9 cellular contexts compared by ENCODE assay signal in genomic region chr3:55482496-55483195, GRCh38. TPM values are rescaled to one million over a fixed set of nuclear protein-coding genes. Genes with fewer than 3 reads are reported as not detected.
A peak's percentile ranks its signal among the peaks of the same experiment; 100 is the strongest.
DNase-seq lines count a peak whose midpoint lies in the region; ATAC-seq and TF ChIP-seq lines count a peak whose summit lies in the region.
"Had no signal": no experiment of that assay in that cellular context is flagged by ENCODE, and none has a peak within 500 bp of the region (broad histone marks: within the 10 kb centered on the region; RNA-seq: fewer than 3 reads in every experiment).

No MANE protein-coding gene starts in this region.

- no peaks in the 10 kb centered on the region for H3K36me3 Mint-ChIP-seq in activated CD4-positive, alpha-beta T cell treated with anti-CD3 and anti-CD28 coated beads, Interleukin-2, amount 10 ng/mL, durations not matched to agents 7 days and 5 days (ENCODE audit: low read depth)
- H3K36me3 Mint-ChIP-seq in mesothelial cell of epicardium (peaks cover 7% of the 10 kb centered on the region), type B pancreatic cell (peaks cover 46% of the 10 kb centered on the region)

- H3K27me3 Mint-ChIP-seq in activated CD4-positive, alpha-beta T cell treated with anti-CD3 and anti-CD28 coated beads, Interleukin-2, amount 10 ng/mL, durations not matched to agents 7 days and 5 days: peaks cover 86% of the 10 kb centered on the region
- H3K27me3 Mint-ChIP-seq in mesothelial cell of epicardium (ENCODE audit: low read depth) (peaks cover 21% of the 10 kb centered on the region), type B pancreatic cell (peaks cover 57% of the 10 kb centered on the region)

- CTCF ChIA-PET in activated CD4-positive, alpha-beta T cell treated with anti-CD3 and anti-CD28 coated beads, Interleukin-2, amount 10 ng/mL, durations not matched to agents 7 days and 5 days (lab: Charles Lee): no interaction called here

- H3K9me3 Mint-ChIP-seq in activated CD4-positive, alpha-beta T cell treated with anti-CD3 and anti-CD28 coated beads, Interleukin-2, amount 10 ng/mL, durations not matched to agents 7 days and 5 days: no peaks in the 10 kb centered on the region
- H3K9me3 Mint-ChIP-seq in mesothelial cell of epicardium (no peaks in the 10 kb centered on the region), type B pancreatic cell (no peaks in the 10 kb centered on the region)

- TF ChIP-seq CTCF in mesothelial cell of epicardium (IDR thresholded peaks at IDR 0.05; ENCODE audit: unreplicated experiment) (no peak), type B pancreatic cell (conservative IDR thresholded peaks at IDR 0.05) (no peak)

- no peak for ATAC-seq in HG03432 (IDR thresholded peaks at IDR 0.05; ENCODE audit: unreplicated experiment)

- DNase-seq in activated CD4-positive, alpha-beta T cell treated with anti-CD3 and anti-CD28 coated beads for 48 hours: peak; percentile 13
- no peak for DNase-seq in activated CD4-positive, alpha-beta T cell treated with anti-CD3 and anti-CD28 coated beads, Interleukin-2, amount 10 ng/mL, durations not matched to agents 7 days and 5 days
- DNase-seq in ecto neural progenitor cell (ENCODE audit: low spot score) (peak; percentile 63), mesothelial cell of epicardium (ENCODE audit: low spot score in 2 of 2, unreplicated experiment in 2 of 2) (peak in 1 of 2 experiments; percentile 59), type B pancreatic cell (ENCODE audit: extremely low spot score, unreplicated experiment) (no peak), HuH-7.5 (ENCODE audit: low spot score) (no peak), NCI-H1436 (lab: John Stamatoyannopoulos, UW) (no peak)
- DNase-seq: activated T-cell treated with anti-CD3 and anti-CD28 coated beads for 4 hours had no signal

- H3K27ac Mint-ChIP-seq in activated CD4-positive, alpha-beta T cell treated with anti-CD3 and anti-CD28 coated beads, Interleukin-2, amount 10 ng/mL, durations not matched to agents 7 days and 5 days: no peak overlapping the region
- H3K27ac Mint-ChIP-seq in mesothelial cell of epicardium: peak overlapping the region; percentile 84
- H3K27ac Mint-ChIP-seq in type B pancreatic cell: peak overlapping the region; percentile 90

- peaks cover 20% of the 10 kb centered on the region for H3K4me1 Mint-ChIP-seq in activated CD4-positive, alpha-beta T cell treated with anti-CD3 and anti-CD28 coated beads, Interleukin-2, amount 10 ng/mL, durations not matched to agents 7 days and 5 days
- H3K4me1 Mint-ChIP-seq in mesothelial cell of epicardium: peaks cover 67% of the 10 kb centered on the region
- H3K4me1 Mint-ChIP-seq in type B pancreatic cell (ENCODE audit: unreplicated experiment): peaks cover 43% of the 10 kb centered on the region

- POLR2A ChIA-PET in activated CD4-positive, alpha-beta T cell treated with anti-CD3 and anti-CD28 coated beads, Interleukin-2, amount 10 ng/mL, durations not matched to agents 7 days and 5 days (lab: Charles Lee): no interaction called here

- H3K4me3 Mint-ChIP-seq in activated CD4-positive, alpha-beta T cell treated with anti-CD3 and anti-CD28 coated beads, Interleukin-2, amount 10 ng/mL, durations not matched to agents 7 days and 5 days: no peak overlapping the region
- H3K4me3 Mint-ChIP-seq in mesothelial cell of epicardium (peak overlapping the region; percentile 97), type B pancreatic cell (peak overlapping the region; percentile 98)

RNA-seq across cellular contexts. Expression of gene WNT5A, which starts 4.5 kb away (rescaled TPM):
- not detected for total RNA-seq in activated CD4-positive, alpha-beta T cell treated with anti-CD3 and anti-CD28 coated beads, Interleukin-2, amount 10 ng/mL, durations not matched to agents 7 days and 5 days
- total RNA-seq in mesothelial cell of epicardium (59.0 to 63.8 TPM (median 61.7 TPM) in 3 replicates), type B pancreatic cell (ENCODE audit: low replicate concordance) (62.0 and 99.3 TPM in 2 replicates)

Comparison
In these comparisons a context has a peak if more than half of its experiments do, and no peak if none do; other contexts are left out.
1. DNase-seq: peak in activated CD4-positive, alpha-beta T cell treated with anti-CD3 and anti-CD28 coated beads for 48 hours (single experiment) and ecto neural progenitor cell (single experiment); none in activated CD4-positive, alpha-beta T cell treated with anti-CD3 and anti-CD28 coated beads, Interleukin-2, amount 10 ng/mL, durations not matched to agents 7 days and 5 days (single experiment), type B pancreatic cell (single experiment), HuH-7.5 (single experiment) and NCI-H1436 (single experiment).
2. RNA of gene WNT5A, which starts 4.5 kb away (total RNA-seq): 62.0 to 99.3 TPM in type B pancreatic cell and 59.0 to 63.8 TPM in mesothelial cell of epicardium; not detected in activated CD4-positive, alpha-beta T cell treated with anti-CD3 and anti-CD28 coated beads, Interleukin-2, amount 10 ng/mL, durations not matched to agents 7 days and 5 days; every median in the first group is over 10 times any median in the second.